Comparison of ENCODE assay signal across 1 cellular context in the genomic region with DNA sequence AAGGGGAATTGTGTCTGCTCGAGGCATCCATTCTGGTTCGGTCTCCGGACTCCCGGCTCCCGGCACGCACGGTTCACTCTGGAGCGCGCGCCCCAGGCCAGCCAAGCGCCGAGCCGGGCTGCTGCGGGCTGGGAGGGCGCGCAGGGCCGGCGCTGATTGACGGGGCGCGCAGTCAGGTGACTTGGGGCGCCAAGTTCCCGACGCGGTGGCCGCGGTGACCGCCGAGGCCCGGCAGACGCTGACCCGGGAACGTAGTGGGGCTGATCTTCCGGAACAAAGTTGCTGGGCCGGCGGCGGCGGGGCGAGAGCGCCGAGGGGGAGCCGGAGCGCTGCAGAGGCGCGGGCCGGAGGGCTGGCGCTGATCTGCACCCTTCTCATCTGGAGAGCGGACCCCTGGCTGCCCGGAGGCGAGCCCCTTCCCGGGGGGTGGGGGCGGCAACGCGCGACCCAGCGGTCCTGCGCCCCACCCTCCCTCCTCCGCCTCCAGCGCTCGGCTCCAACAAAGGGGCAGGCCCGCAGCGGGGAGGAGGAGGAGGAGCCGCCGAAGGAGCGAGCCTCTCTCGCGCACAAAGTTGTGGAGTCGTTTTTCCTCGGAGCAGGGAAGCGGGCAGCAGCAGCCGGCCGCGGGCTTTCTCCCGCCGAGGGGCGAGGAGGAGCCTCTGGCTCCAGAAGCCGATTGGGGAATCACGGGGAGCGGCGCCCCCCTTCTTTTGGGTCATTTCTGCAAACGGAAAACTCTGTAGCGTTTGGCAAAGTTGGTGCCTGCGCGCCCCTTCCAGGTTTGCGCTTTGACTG.
TF ChIP-seq lines count a peak whose summit lies in the region.

A gene (plus strand): TSS at position 583 of the 795 bp plus-strand sequence. CDS start 6,494 bp downstream, outside the sequence.

TF ChIP-seq in A549, 52 proteins besides CTCF, POLR2A, EP300 and RAD21 (continued from another document):
- TF ChIP-seq CHD2 (IDR thresholded peaks at IDR 0.05; ENCODE audit: low read length, partially characterized antibody) = no peak
- 0 out of 2 replicates have a peak, but pooled peaks have one; percentile 39 for TF ChIP-seq HDAC2 (IDR thresholded peaks at IDR 0.05)
- TF ChIP-seq PHF8 (IDR thresholded peaks at IDR 0.05; ENCODE audit: borderline replicate concordance, low read depth) = no peak
- TF ChIP-seq, protein P1, sequence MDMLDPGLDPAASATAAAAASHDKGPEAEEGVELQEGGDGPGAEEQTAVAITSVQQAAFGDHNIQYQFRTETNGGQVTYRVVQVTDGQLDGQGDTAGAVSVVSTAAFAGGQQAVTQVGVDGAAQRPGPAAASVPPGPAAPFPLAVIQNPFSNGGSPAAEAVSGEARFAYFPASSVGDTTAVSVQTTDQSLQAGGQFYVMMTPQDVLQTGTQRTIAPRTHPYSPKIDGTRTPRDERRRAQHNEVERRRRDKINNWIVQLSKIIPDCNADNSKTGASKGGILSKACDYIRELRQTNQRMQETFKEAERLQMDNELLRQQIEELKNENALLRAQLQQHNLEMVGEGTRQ (IDR thresholded peaks at IDR 0.05) = peak; percentile 35; the same call in 1 of the 2 replicates
- TF ChIP-seq, protein P2, sequence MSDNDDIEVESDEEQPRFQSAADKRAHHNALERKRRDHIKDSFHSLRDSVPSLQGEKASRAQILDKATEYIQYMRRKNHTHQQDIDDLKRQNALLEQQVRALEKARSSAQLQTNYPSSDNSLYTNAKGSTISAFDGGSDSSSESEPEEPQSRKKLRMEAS (IDR thresholded peaks at IDR 0.05) = peak; percentile 26; the same call in 1 of the 2 replicates
- TF ChIP-seq NPAS2 (CRISPR knock-in tag; IDR thresholded peaks at IDR 0.05; ENCODE audit: borderline replicate concordance) = no peak
- TF ChIP-seq MAZ (IDR thresholded peaks at IDR 0.05; ENCODE audit: borderline replicate concordance, low read depth, low read length) = no peak
